In the genomic region with DNA sequence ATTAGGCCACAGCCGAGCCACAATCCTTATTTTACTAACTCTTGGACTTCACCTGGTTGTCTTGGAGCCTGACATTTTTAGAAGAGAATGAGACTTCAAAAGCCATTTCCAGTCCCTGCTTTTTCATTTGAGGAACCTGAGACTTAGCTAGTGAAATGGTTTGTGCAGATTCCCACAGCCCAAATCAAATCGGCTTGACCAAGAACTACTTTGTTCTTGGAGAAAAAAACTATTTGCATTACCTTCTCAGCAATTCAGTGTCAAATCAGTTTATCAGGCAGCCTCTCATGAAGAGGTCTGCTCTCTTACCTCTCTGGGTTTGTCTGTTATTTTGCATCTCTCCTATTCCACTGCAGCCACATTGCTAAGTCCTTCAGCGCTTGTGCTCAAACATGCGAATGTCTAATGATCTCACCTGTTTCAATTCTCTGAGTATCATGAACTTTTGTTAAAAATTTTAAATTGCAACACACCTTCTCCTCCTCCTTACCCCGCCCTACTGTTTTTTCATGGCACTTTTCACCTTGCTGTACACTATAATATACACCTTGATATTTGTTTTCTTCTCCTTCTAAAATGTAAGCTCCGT, we compare ENCODE assay signal across 1 cellular context.
TF ChIP-seq lines count a peak whose summit lies in the region.

No MANE protein-coding gene starts in this region.

TF ChIP-seq in H1, 55 proteins besides CTCF, POLR2A, EP300 and RAD21:
- TF ChIP-seq KDM5A (IDR thresholded peaks at IDR 0.05; ENCODE audit: low read length) (no peak), SP4 (IDR thresholded peaks at IDR 0.05; ENCODE audit: low read length) (no peak), MAX (IDR thresholded peaks at IDR 0.05) (no peak), FOSL1 (IDR thresholded peaks at IDR 0.05; ENCODE audit: insufficient read depth, low read depth, low read length) (no peak), RNF2 (IDR thresholded peaks at IDR 0.05; ENCODE audit: borderline replicate concordance, low read depth, low read length, missing control alignments, poor library complexity, severe bottlenecking) (no peak), YY1 (IDR thresholded peaks at IDR 0.05; ENCODE audit: low read depth, low read length) (no peak), NANOG (IDR thresholded peaks at IDR 0.05; ENCODE audit: insufficient read depth, low read depth, low read length, poor library complexity, severe bottlenecking) (no peak), BCL11A (IDR thresholded peaks at IDR 0.05; ENCODE audit: low read depth in 2 of 2, low read length in 2 of 2) (no peak), CEBPB (IDR thresholded peaks at IDR 0.05; ENCODE audit: low read depth, low read length) (no peak), POU5F1 (IDR thresholded peaks at IDR 0.05; ENCODE audit: low read depth, low read length) (no peak), HDAC6 (IDR thresholded peaks at IDR 0.05; ENCODE audit: low read depth, low read length) (no peak)
